In the genomic region with DNA sequence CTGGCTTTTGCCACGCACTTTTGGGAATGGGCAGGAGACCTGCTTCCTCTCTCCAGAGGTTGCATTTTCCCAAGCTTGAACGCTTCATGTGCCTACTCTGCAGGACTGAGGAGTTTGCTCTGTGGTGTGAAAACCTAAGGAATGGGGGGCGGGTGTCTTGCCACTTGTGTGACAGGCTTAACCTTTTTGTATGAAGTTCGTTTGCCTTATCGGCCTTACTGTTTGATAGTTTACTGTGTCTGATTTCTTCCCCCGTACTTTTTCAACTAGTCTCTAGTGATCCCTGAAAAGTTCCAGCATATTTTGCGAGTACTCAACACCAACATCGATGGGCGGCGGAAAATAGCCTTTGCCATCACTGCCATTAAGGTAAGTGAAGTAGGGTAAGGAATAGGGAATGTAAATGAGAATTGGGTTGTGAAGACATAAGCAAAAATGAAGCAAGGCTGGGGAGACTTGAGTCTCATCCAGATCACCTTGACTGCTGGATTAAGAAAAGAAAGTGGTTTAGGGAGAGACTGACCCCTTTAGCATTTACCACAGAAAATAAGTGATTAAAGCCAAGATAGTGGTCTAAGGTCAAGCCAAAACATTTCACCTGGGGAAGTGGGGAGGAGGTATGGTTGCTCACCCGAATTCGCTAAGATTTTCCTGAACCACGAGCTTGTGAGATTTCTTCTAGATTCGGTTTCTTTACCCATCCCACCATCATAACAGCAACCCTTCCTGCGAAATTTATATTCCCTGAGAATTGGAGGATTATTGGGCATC, we compare ENCODE assay signal across 8 cellular contexts. TPM values are rescaled to one million over a fixed set of nuclear protein-coding genes. Genes with fewer than 3 reads are reported as not detected.
DNase-seq lines count a peak whose midpoint lies in the region; ATAC-seq and TF ChIP-seq lines count a peak whose summit lies in the region.

No MANE protein-coding gene starts in this region.

- no peaks in the 10 kb centered on the region for H3K9me3 ChIP-seq in gastrocnemius medialis

- intact Hi-C loops in gastrocnemius medialis (cut with DNase I; ENCODE audit: low total_unique reads), result loop anchor here (1.0 to 10.0 kb wide), 4 partner anchors 17 to 1098 kb away; a partner anchor contains a TSS

- H3K27ac ChIP-seq in VCaP (peak overlapping the region; percentile 100), gastrocnemius medialis (peak overlapping the region; percentile 85 to 96 (median 90))

- DNase-seq in foreskin fibroblast (no peak), gastrocnemius medialis (no peak), NCI-H1105 (lab: John Stamatoyannopoulos, UW) (no peak), glomerular visceral epithelial cell (ENCODE audit: extremely low spot score) (no peak), GF-D8 (lab: John Stamatoyannopoulos, UW) (no peak), AG08395 (ENCODE audit: low spot score) (no peak)

- H3K36me3 ChIP-seq in gastrocnemius medialis, result peaks cover 0 to 58% of the 10 kb centered on the region in 2 donors

- TF ChIP-seq POLR2A in gastrocnemius medialis (IDR thresholded peaks at IDR 0.05), result no peak

- TF ChIP-seq CTCF in GM12875 (IDR thresholded peaks at IDR 0.05; ENCODE audit: borderline replicate concordance, insufficient read depth, low read depth, low read length) (no peak), VCaP (conservative IDR thresholded peaks at IDR 0.05) (no peak), foreskin fibroblast (IDR thresholded peaks at IDR 0.05; ENCODE audit: low read depth, low read length) (no peak), gastrocnemius medialis (IDR thresholded peaks at IDR 0.05 in 4 of 5, conservative IDR thresholded peaks at IDR 0.05 in 1 of 5) (no peak)

- H3K4me3 ChIP-seq in GM12875 (ENCODE audit: low read depth, low read length) (peak overlapping the region; percentile 61), foreskin fibroblast (ENCODE audit: low read depth in 1 of 2, low read length in 2 of 2) (peak overlapping the region; percentile 90 to 93), gastrocnemius medialis (peak overlapping the region; percentile 67 to 95 (median 80))

- no peak for ATAC-seq in gastrocnemius medialis

- in situ Hi-C loops in gastrocnemius medialis (cut with MboI; ENCODE audit: low sequenced_read_pairs in 4 of 4), result no loop called here

- peaks cover 47 to 55% of the 10 kb centered on the region in 2 donors for H3K4me1 ChIP-seq in gastrocnemius medialis

- no peaks in the 10 kb centered on the region for H3K27me3 ChIP-seq in gastrocnemius medialis

RNA-seq across cellular contexts. Expression of a gene that starts 0.7 kb away (rescaled TPM):
- total RNA-seq in gastrocnemius medialis, result 1,000 to 10,000 TPM; 1,834 to 2,142 (median 2,010) TPM

RNA-seq across cellular contexts. Expression of a gene that starts 0.9 kb away (rescaled TPM):
- total RNA-seq in gastrocnemius medialis, result 10 to 100 TPM; 28.7 to 52.8 (median 41.2) TPM

RNA-seq across cellular contexts. Expression of a gene that starts 4.4 kb away (rescaled TPM):
- 1 to 10 TPM; 1.0 to 2.0 (median 1.7) TPM for total RNA-seq in gastrocnemius medialis

RNA-seq across cellular contexts. Expression of a gene that starts 16.5 kb away (rescaled TPM):
- 10 to 100 TPM; 34.5 to 57.3 (median 49.1) TPM for total RNA-seq in gastrocnemius medialis

RNA-seq across cellular contexts. Expression of a gene that starts 16.9 kb away (rescaled TPM):
- total RNA-seq in gastrocnemius medialis, result 100 to 1,000 TPM in 1 of 4 donors, 10 to 100 TPM in 3; 49.9 to 106 (median 76.8) TPM
